ENCODE assay signal across 24 cellular contexts in the genomic region with DNA sequence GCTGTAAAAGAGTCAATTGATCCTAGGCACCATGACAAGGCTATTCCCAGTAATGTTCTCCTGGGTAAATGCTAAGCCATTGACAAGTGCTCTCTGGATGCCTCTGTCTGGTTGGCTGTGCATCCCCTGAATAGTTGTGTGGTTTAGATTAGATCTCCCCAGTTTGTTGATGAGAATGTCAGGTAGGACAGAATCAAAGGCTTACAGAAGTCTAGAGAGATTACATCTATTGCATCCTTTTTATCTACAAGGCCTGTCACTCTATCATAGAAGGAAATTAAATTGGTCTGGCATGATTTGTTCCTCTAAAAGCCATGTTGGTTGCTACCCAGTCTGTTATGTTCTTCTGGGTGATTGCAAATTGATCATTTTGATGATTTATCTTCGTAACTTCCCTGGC.
"Had no signal": no experiment of that assay in that cellular context is flagged by ENCODE, and none has a peak within 500 bp of the region (broad histone marks: within the 10 kb centered on the region; RNA-seq: fewer than 3 reads in every experiment).

No MANE protein-coding gene starts in this region.

- H3K4me1 ChIP-seq: colonic mucosa, esophagus muscularis mucosa, esophagus squamous epithelium, gastrocnemius medialis, gastroesophageal sphincter, heart left ventricle, heart right ventricle had no signal

- H3K27ac ChIP-seq: colonic mucosa, coronary artery, dorsolateral prefrontal cortex, epithelial cell of prostate, esophagus muscularis mucosa, esophagus squamous epithelium, foreskin keratinocyte, gastrocnemius medialis, gastroesophageal sphincter, heart left ventricle, heart right ventricle had no signal

- H3K36me3 ChIP-seq: colonic mucosa, esophagus muscularis mucosa, esophagus squamous epithelium, gastrocnemius medialis, gastroesophageal sphincter, heart left ventricle, heart right ventricle had no signal

- H3K27me3 ChIP-seq: colonic mucosa, esophagus muscularis mucosa, esophagus squamous epithelium, foreskin keratinocyte, gastrocnemius medialis, gastroesophageal sphincter, heart left ventricle, heart right ventricle had no signal

- ATAC-seq: effector memory CD8-positive, alpha-beta T cell; esophagus mucosa; foreskin keratinocyte; gastrocnemius medialis; gastroesophageal sphincter; heart left ventricle; heart right ventricle had no signal

- DNase-seq: colonic mucosa; cortex of kidney; dermis blood vessel endothelial cell; dorsolateral prefrontal cortex; effector CD4-positive, alpha-beta T cell; effector CD8-positive, alpha-beta T cell; effector memory CD4-positive, alpha-beta T cell; effector memory CD8-positive, alpha-beta T cell; endodermal cell; erythroblast; esophagus squamous epithelium; foreskin fibroblast; foreskin keratinocyte; foreskin melanocyte; gastrocnemius medialis; glutamatergic neuron; head of caudate nucleus; heart left ventricle; heart right ventricle had no signal

- H3K4me3 ChIP-seq: colonic mucosa, coronary artery, dorsolateral prefrontal cortex, esophagus muscularis mucosa, esophagus squamous epithelium, gastrocnemius medialis, gastroesophageal sphincter, heart left ventricle, heart right ventricle had no signal

- H3K9me3 ChIP-seq: colonic mucosa, gastrocnemius medialis had no signal
